21 cellular contexts compared by ENCODE assay signal in the genomic region with DNA sequence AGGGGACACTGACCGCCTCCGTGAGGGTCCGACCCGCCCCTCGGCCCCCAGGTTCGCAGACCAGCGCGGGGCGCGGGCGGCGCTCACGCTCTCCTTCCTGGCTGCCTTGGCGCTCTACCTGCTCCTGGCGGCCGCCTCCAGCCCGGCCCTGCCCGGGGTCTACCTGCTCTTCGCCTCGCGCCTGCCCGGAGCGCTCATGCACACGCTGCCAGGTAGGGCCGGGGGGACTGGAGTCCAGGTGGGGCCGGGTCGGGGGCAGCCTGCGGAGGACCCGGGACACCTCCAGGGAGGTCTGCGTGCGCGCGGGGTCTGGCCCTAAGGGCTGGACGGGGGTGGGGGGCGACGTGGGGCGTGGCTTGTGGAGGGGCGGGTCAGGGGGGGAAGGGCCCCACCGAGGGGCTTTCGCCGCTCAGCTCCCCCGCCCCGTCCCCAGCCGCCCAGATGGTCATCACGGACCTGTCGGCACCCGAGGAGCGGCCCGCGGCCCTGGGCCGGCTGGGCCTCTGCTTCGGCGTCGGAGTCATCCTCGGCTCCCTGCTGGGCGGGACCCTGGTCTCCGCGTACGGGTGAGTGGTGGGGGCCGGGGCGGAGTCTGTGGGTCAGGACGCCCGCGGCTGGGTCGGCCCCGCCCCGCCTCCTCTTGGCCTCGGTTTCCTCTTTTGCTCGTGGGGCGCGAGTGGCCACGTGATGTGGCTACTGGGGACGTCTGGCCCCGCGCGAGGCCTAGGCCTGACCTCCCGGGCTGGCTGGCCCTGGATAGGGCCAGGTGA. TPM values are rescaled to one million over a fixed set of nuclear protein-coding genes. Genes with fewer than 3 reads are reported as not detected.
A peak's percentile ranks its signal among the peaks of the same experiment; 100 is the strongest.
DNase-seq lines count a peak whose midpoint lies in the region; ATAC-seq and TF ChIP-seq lines count a peak whose summit lies in the region.
"Had no signal": no experiment of that assay in that cellular context is flagged by ENCODE, and none has a peak within 500 bp of the region (broad histone marks: within the 10 kb centered on the region; RNA-seq: fewer than 3 reads in every experiment).

No MANE protein-coding gene starts in this region.

- no peak overlapping the region for H3K27ac ChIP-seq in ascending aorta
- no peak overlapping the region for H3K27ac ChIP-seq in right cardiac atrium (ENCODE audit: low read length)
- H3K27ac ChIP-seq in testis: no peak overlapping the region
- H3K27ac ChIP-seq in CD8-positive, alpha-beta T cell (ENCODE audit: low read depth, low read length): no peak overlapping the region
- no peak overlapping the region for H3K27ac ChIP-seq in H9 (ENCODE audit: insufficient read length, low read depth, low read length)
- H3K27ac ChIP-seq: HL-60 had no signal

- no peaks in the 10 kb centered on the region for H3K36me3 ChIP-seq in ascending aorta
- H3K36me3 ChIP-seq in testis (ENCODE audit: low read depth, missing control alignments): no peaks in the 10 kb centered on the region
- no peaks in the 10 kb centered on the region for H3K36me3 ChIP-seq in CD8-positive, alpha-beta T cell (ENCODE audit: insufficient read depth, low read length)
- H3K36me3 ChIP-seq: MG63 had no signal

- H3T11ph ChIP-seq in H9 (ENCODE audit: low read length): no peak overlapping the region

- intact Hi-C loops in Right ventricle myocardium superior (cut with DNase I): no loop called here
- intact Hi-C loops in left cardiac atrium (cut with DNase I): no loop called here
- intact Hi-C loops in ascending aorta (cut with DNase I): no loop called here
- intact Hi-C loops in right cardiac atrium (cut with DNase I): no loop called here
- intact Hi-C loops in testis (cut with DNase I; ENCODE audit: low total_unique reads): no loop called here
- intact Hi-C loops in CD8-positive, alpha-beta T cell (cut with DNase I, micrococcal nuclease): no loop called here

- no peak overlapping the region for H3K56ac ChIP-seq in H9 (ENCODE audit: insufficient read length, low read depth, low read length)

- ATAC-seq in Right ventricle myocardium superior (ENCODE audit: poor library complexity) (no peak), left cardiac atrium (no peak), right cardiac atrium (peak; percentile 18 to 32)
- no peak for ATAC-seq in CD8-positive, alpha-beta T cell

- no peak overlapping the region for H3K18ac ChIP-seq in H9 (ENCODE audit: insufficient read length, low read depth, low read length)

- POLR2A ChIA-PET in CD8-positive, alpha-beta T cell (lab: Charles Lee): no interaction called here

- WGBS in right cardiac atrium: 31% methylated on average over 77 of the region's 77 CpGs
- 23% methylated on average over 66 of the region's 77 CpGs; no CpG with 5 or more reads in 1 of the 2 donors for WGBS in testis, 2 donors
- whole genome bisulfite sequencing in H9 (ENCODE audit: extremely low coverage, insufficient read length, low lambda C conversion rate): no CpG with 5 or more reads among the region's 77 CpGs

- H3K4me2 ChIP-seq in H9 (ENCODE audit: insufficient read depth, insufficient read length, low read length): no peak overlapping the region

- peaks cover 6% of the 10 kb centered on the region for H4K20me1 ChIP-seq in H9 (ENCODE audit: control insufficient read depth, insufficient read depth, insufficient read length)

- no peaks in the 10 kb centered on the region for H3K9me3 ChIP-seq in ascending aorta
- no peaks in the 10 kb centered on the region for H3K9me3 ChIP-seq in right cardiac atrium (ENCODE audit: control insufficient read depth, low read length)
- H3K9me3 ChIP-seq in testis: no peaks in the 10 kb centered on the region
- H3K9me3 ChIP-seq in CD8-positive, alpha-beta T cell (ENCODE audit: low read length): no peaks in the 10 kb centered on the region
- H3K9me3 ChIP-seq in H9 (ENCODE audit: control insufficient read depth, low read depth, low read length): no peaks in the 10 kb centered on the region
- H3K9me3 ChIP-seq: MG63 had no signal

- no peak overlapping the region for H3K4me3 Mint-ChIP-seq in CD8-positive, alpha-beta T cell
- H3K4me3 Mint-ChIP-seq in H9: no peak overlapping the region
- H3K4me3 Mint-ChIP-seq: CD4-positive, CD25-positive, alpha-beta regulatory T cell; HFFc6 had no signal

- H3K14ac ChIP-seq in H9 (ENCODE audit: insufficient read depth, low read length): no peak overlapping the region

- CTCF ChIA-PET in CD8-positive, alpha-beta T cell (lab: Charles Lee): no interaction called here

- DNase-seq in Right ventricle myocardium superior (peak; percentile 62), left cardiac atrium (no peak), ascending aorta (ENCODE audit: low spot score in 2 of 2) (no peak), right cardiac atrium (peak in 2 of 3 donors; percentile 82 to 85), testis (no peak), H9 (no peak), HUDEP-2 (lab: John Stamatoyannopoulos, UW; ENCODE audit: unreplicated experiment in 76 of 76) (no peak)
- no peak for DNase-seq in CD8-positive, alpha-beta T cell
- DNase-seq: Calu3; CD4-positive, CD25-positive, alpha-beta regulatory T cell; DMS79; HFFc6; MG63; NCI-H1092 treated with DMSO at 0.1 percent for 48 hours; NCI-H1694; NCI-H2107; NCI-H345; NCI-H526 treated with DMSO at 0.1 percent for 48 hours; NK-92 treated with Interleukin-12 subunit alpha and Interleukin-12 subunit beta, amount 100 ng/mL, for 24 hours; OCI-M1 had no signal

- H4K8ac ChIP-seq in H9 (replicated peaks; ENCODE audit: insufficient read length, low read depth, low read length): no peak overlapping the region

- no peak overlapping the region for H3K27ac Mint-ChIP-seq in CD8-positive, alpha-beta T cell
- H3K27ac Mint-ChIP-seq in H9: no peak overlapping the region
- H3K27ac Mint-ChIP-seq: CD4-positive, CD25-positive, alpha-beta regulatory T cell; HFFc6 had no signal

- no peaks in the 10 kb centered on the region for H3K23me2 ChIP-seq in H9 (ENCODE audit: insufficient read length, low read depth, low read length, poor library complexity, severe bottlenecking)

- H2BK12ac ChIP-seq in H9 (ENCODE audit: insufficient read length, low read depth, low read length): no peak overlapping the region

- H3K4me1 ChIP-seq in ascending aorta (peaks cover 0 to 7% of the 10 kb centered on the region in 2 donors), right cardiac atrium (ENCODE audit: control insufficient read depth, insufficient read depth, low read length) (no peaks in the 10 kb centered on the region), testis (no peaks in the 10 kb centered on the region), H9 (ENCODE audit: insufficient read depth, low read length) (no peaks in the 10 kb centered on the region)
- peaks cover 20% of the 10 kb centered on the region for H3K4me1 ChIP-seq in CD8-positive, alpha-beta T cell (ENCODE audit: insufficient read depth, low read length)

- TF ChIP-seq POLR2A in testis (IDR thresholded peaks at IDR 0.05): no peak

- H3K23ac ChIP-seq in H9 (ENCODE audit: insufficient read length, low read depth, low read length): no peak overlapping the region

- peaks cover 16% of the 10 kb centered on the region for H3K4me1 Mint-ChIP-seq in CD8-positive, alpha-beta T cell (ENCODE audit: low read depth)
- H3K4me1 Mint-ChIP-seq in H9: peaks cover 10% of the 10 kb centered on the region in 2 experiments; a peak in 3 of 4 replicates

- H3K4ac ChIP-seq in H9 (ENCODE audit: low read depth, low read length): no peak overlapping the region

- no peaks in the 10 kb centered on the region for H3K79me2 ChIP-seq in H9 (ENCODE audit: insufficient read depth, low read length)

- H2BK120ac ChIP-seq in H9 (ENCODE audit: low read depth, low read length, poor library complexity, severe bottlenecking): no peak overlapping the region

- peaks cover 14% of the 10 kb centered on the region for H3K36me3 Mint-ChIP-seq in CD8-positive, alpha-beta T cell
- H3K36me3 Mint-ChIP-seq in H9 (ENCODE audit: insufficient read depth in 1 of 3, low read depth in 3 of 3): peaks cover 7 to 18% (median 18%) of the 10 kb centered on the region in 3 experiments

- H3K27me3 Mint-ChIP-seq in CD8-positive, alpha-beta T cell (ENCODE audit: low read depth): no peaks in the 10 kb centered on the region
- H3K27me3 Mint-ChIP-seq in H9 (ENCODE audit: low read depth): peaks cover 19% of the 10 kb centered on the region
- H3K27me3 Mint-ChIP-seq: CD4-positive, CD25-positive, alpha-beta regulatory T cell had no signal

- TF ChIP-seq CTCF in ascending aorta (IDR thresholded peaks at IDR 0.05) (no peak), testis (IDR thresholded peaks at IDR 0.05) (no peak), H9 (conservative IDR thresholded peaks at IDR 0.05) (no peak)
- TF ChIP-seq CTCF in CD8-positive, alpha-beta T cell (IDR thresholded peaks at IDR 0.05): no peak

- no peak overlapping the region for H2AFZ ChIP-seq in H9 (ENCODE audit: low read length)

- H2BK5ac ChIP-seq in H9 (ENCODE audit: insufficient read length, low read length): no peak overlapping the region

- H3K27me3 ChIP-seq in ascending aorta (no peaks in the 10 kb centered on the region), right cardiac atrium (ENCODE audit: control insufficient read depth, insufficient read depth) (no peaks in the 10 kb centered on the region), testis (no peaks in the 10 kb centered on the region), H9 (ENCODE audit: insufficient read depth, low read length) (no peaks in the 10 kb centered on the region)
- no peaks in the 10 kb centered on the region for H3K27me3 ChIP-seq in CD8-positive, alpha-beta T cell (ENCODE audit: insufficient read depth, low read length)
- H3K27me3 ChIP-seq: MG63 had no signal

- H3K4me3 ChIP-seq in ascending aorta (peak overlapping the region; percentile 10 to 39), right cardiac atrium (ENCODE audit: low read length) (no peak overlapping the region), testis (peak overlapping the region; percentile 31 to 34)
- H3K4me3 ChIP-seq in CD8-positive, alpha-beta T cell (ENCODE audit: low read depth, low read length): no peak overlapping the region
- H3K4me3 ChIP-seq: MG63 had no signal

- no peak overlapping the region for H3K9ac ChIP-seq in H9 (ENCODE audit: extremely low read depth, insufficient read length, low read length)

- H2BK15ac ChIP-seq in H9 (ENCODE audit: low read depth, low read length): no peak overlapping the region

- no peak overlapping the region for H4K5ac ChIP-seq in H9 (ENCODE audit: insufficient read length, low read depth, low read length)

- H3K9me3 Mint-ChIP-seq in CD8-positive, alpha-beta T cell: no peaks in the 10 kb centered on the region
- H3K9me3 Mint-ChIP-seq in H9: peaks cover 6 to 18% of the 10 kb centered on the region in 2 experiments

- no peaks in the 10 kb centered on the region for H3K79me1 ChIP-seq in H9 (ENCODE audit: insufficient read depth, low read depth, low read length, poor library complexity, severe bottlenecking)

- no peak overlapping the region for H2BK20ac ChIP-seq in H9 (ENCODE audit: low read depth, low read length, poor library complexity, severe bottlenecking)

- H2AK5ac ChIP-seq in H9 (ENCODE audit: insufficient read length, low read length): no peak overlapping the region

- no peak overlapping the region for H4K91ac ChIP-seq in H9 (ENCODE audit: insufficient read length, low read depth, low read length)

RNA-seq across cellular contexts. Expression of a gene that starts 19.9 kb away (rescaled TPM):
- total RNA-seq in Right ventricle myocardium superior: 1.1 TPM
- total RNA-seq in left cardiac atrium: 1 to 10 TPM; 2.2 to 3.4 TPM
- total RNA-seq in ascending aorta: not detected
- total RNA-seq in right cardiac atrium: 1 to 10 TPM in 1 of 4 donors, under 1 TPM in 2, not detected in 1; 0.57 to 2.1 (median 0.74) TPM
- polyA plus RNA-seq in right cardiac atrium: 2.0 TPM
- total RNA-seq in testis: 1 to 10 TPM; 2.2 to 4.0 TPM
- polyA plus RNA-seq in testis (ENCODE audit: insufficient read depth, low read depth, low replicate concordance): 0.62 TPM
- 1 to 10 TPM in 1 of 2 experiments, under 1 TPM in 1; 0.61 to 1.6 TPM for total RNA-seq in CD8-positive, alpha-beta T cell
- total RNA-seq in H9 (2021): 41.5 and 42.8 TPM in 2 replicates

RNA-seq across cellular contexts. Expression of a gene that starts 23.8 kb away (rescaled TPM):
- 37.7 TPM for total RNA-seq in Right ventricle myocardium superior
- total RNA-seq in left cardiac atrium: 10 to 100 TPM; 23.3 to 44.2 TPM
- 18.1 TPM for total RNA-seq in ascending aorta
- total RNA-seq in right cardiac atrium: 10 to 100 TPM; 16.1 to 26.3 (median 21.4) TPM
- polyA plus RNA-seq in right cardiac atrium: 27.6 TPM
- total RNA-seq in testis: 10 to 100 TPM; 24.3 to 34.9 TPM
- polyA plus RNA-seq in testis (ENCODE audit: insufficient read depth, low read depth, low replicate concordance): 15.2 TPM
- total RNA-seq in CD8-positive, alpha-beta T cell: 1 to 10 TPM; 2.5 to 3.6 TPM
- 15.4 and 17.8 TPM in 2 replicates for total RNA-seq in H9 (2021)

Comparison
In these comparisons a context has a peak if more than half of its experiments do, and no peak if none do; other contexts are left out.
1. ATAC-seq: peak in right cardiac atrium (2 of 2); none in Right ventricle myocardium superior (single experiment), left cardiac atrium (0 of 2) and CD8-positive, alpha-beta T cell (single experiment).
2. DNase-seq: peak in Right ventricle myocardium superior (single experiment) and right cardiac atrium (2 of 3); none in left cardiac atrium (single experiment), ascending aorta (0 of 2), testis (single experiment), CD8-positive, alpha-beta T cell (0 of 7), H9 (single experiment) and HUDEP-2 (0 of 76).
3. H3K4me3 ChIP-seq: peak in ascending aorta (2 of 2) and testis (2 of 2); none in right cardiac atrium (single experiment) and CD8-positive, alpha-beta T cell (single experiment).